7 cellular contexts compared by ENCODE assay signal in genomic region chr19:7181626-7182025, GRCh38.
A peak's percentile ranks its signal among the peaks of the same experiment; 100 is the strongest.
DNase-seq lines count a peak whose midpoint lies in the region; TF ChIP-seq lines count a peak whose summit lies in the region.
"Not testable (repeated sequence)": the region's sequence is repeated elsewhere in the genome, so short reads cannot be mapped to it uniquely, and the experiment has no call there.

No MANE protein-coding gene starts in this region.

- TF ChIP-seq EP300 in esophagus muscularis mucosa (IDR thresholded peaks at IDR 0.05); ovary (IDR thresholded peaks at IDR 0.05); stomach (IDR thresholded peaks at IDR 0.05); tibial nerve (IDR thresholded peaks at IDR 0.05): not testable (repeated sequence)

- peak in 3 of 7 donors; percentile 50 to 62 (median 52) for DNase-seq in adrenal gland
- not testable (repeated sequence) for DNase-seq in esophagus muscularis mucosa (ENCODE audit: extremely low spot score); hepatocyte (ENCODE audit: low spot score); stomach; tibial nerve (ENCODE audit: low spot score in 2 of 2)
- DNase-seq in ovary, result peak; percentile 51 to 81 (median 60)

- H3K27ac ChIP-seq in KMS-11, result not testable (repeated sequence)
- H3K27ac ChIP-seq in adrenal gland (peak overlapping the region; percentile 78 to 91 (median 80)), esophagus muscularis mucosa (replicated peaks in 1 of 4) (peak overlapping the region; percentile 68 to 75 (median 73)), hepatocyte (peak overlapping the region; percentile 62), ovary (peak overlapping the region; percentile 67 to 92), stomach (peak overlapping the region in 4 of 5 donors; percentile 39 to 80 (median 75)), tibial nerve (peak overlapping the region; percentile 2 to 89 (median 75))

- not testable (repeated sequence) for H3K36me3 ChIP-seq in KMS-11 (ENCODE audit: insufficient read depth); esophagus muscularis mucosa; hepatocyte (replicated peaks; ENCODE audit: insufficient read depth, low read depth); ovary; tibial nerve
- H3K36me3 ChIP-seq in adrenal gland (replicated peaks in 1 of 2) (peaks cover 0 to 12% of the 10 kb centered on the region in 2 donors), stomach (peaks cover 0 to 19% (median 14%) of the 10 kb centered on the region in 4 donors)

- not testable (repeated sequence) for H3K9me3 ChIP-seq in adrenal gland (replicated peaks in 1 of 3); esophagus muscularis mucosa; hepatocyte (ENCODE audit: low read depth); ovary; stomach; tibial nerve

- H3K9me2 ChIP-seq in hepatocyte (replicated peaks; ENCODE audit: insufficient read depth), result not testable (repeated sequence)

- intact Hi-C loops in adrenal gland (cut with DNase I); esophagus muscularis mucosa (cut with DNase I); ovary (cut with DNase I); stomach (cut with DNase I; ENCODE audit: low total_unique reads): not testable (repeated sequence)

- not testable (repeated sequence) for H2AFZ ChIP-seq in KMS-11 (ENCODE audit: low read depth); hepatocyte

- WGBS in adrenal gland, 4 donors, result 31 to 44% (median 37%) methylated on average over 7 of the region's 7 CpGs
- WGBS in esophagus muscularis mucosa, result 87% methylated on average over 7 of the region's 7 CpGs
- WGBS in hepatocyte (ENCODE audit: low lambda C conversion rate, missing lambda C conversion rate), result 86% methylated on average over 7 of the region's 7 CpGs
- 15 to 18% (median 18%) methylated on average over 7 of the region's 7 CpGs for WGBS in ovary, 3 donors
- WGBS in stomach, 5 donors, result 65 to 83% (median 71%) methylated on average over 7 of the region's 7 CpGs
- 69 to 79% methylated on average over 7 of the region's 7 CpGs for WGBS in tibial nerve, 2 donors

- TF ChIP-seq CTCF in KMS-11 (conservative IDR thresholded peaks at IDR 0.05; ENCODE audit: low read depth, low read length); adrenal gland (IDR thresholded peaks at IDR 0.05); esophagus muscularis mucosa (IDR thresholded peaks at IDR 0.05); hepatocyte (IDR thresholded peaks at IDR 0.05; ENCODE audit: poor library complexity); ovary (IDR thresholded peaks at IDR 0.05); stomach (IDR thresholded peaks at IDR 0.05); tibial nerve (IDR thresholded peaks at IDR 0.05): not testable (repeated sequence)

- H3K27me3 ChIP-seq in KMS-11 (ENCODE audit: insufficient read depth, low read depth); adrenal gland; esophagus muscularis mucosa; hepatocyte; ovary; stomach; tibial nerve: not testable (repeated sequence)

- H3K4me2 ChIP-seq in KMS-11, result peak overlapping the region; percentile 97; the same call in 1 of the 2 replicates
- not testable (repeated sequence) for H3K4me2 ChIP-seq in hepatocyte

- not testable (repeated sequence) for TF ChIP-seq POLR2A in adrenal gland (IDR thresholded peaks at IDR 0.05); esophagus muscularis mucosa (IDR thresholded peaks at IDR 0.05; ENCODE audit: low read depth); ovary (IDR thresholded peaks at IDR 0.05); stomach (IDR thresholded peaks at IDR 0.05); tibial nerve (IDR thresholded peaks at IDR 0.05)

- H3K9ac ChIP-seq in KMS-11, result not testable (repeated sequence)

- H3K4me1 ChIP-seq in KMS-11 (ENCODE audit: low read depth, poor library complexity, severe bottlenecking) (peaks cover 85% of the 10 kb centered on the region), adrenal gland (replicated peaks in 1 of 2) (peaks cover 32 to 56% of the 10 kb centered on the region in 2 donors), esophagus muscularis mucosa (peaks cover 48 to 66% (median 60%) of the 10 kb centered on the region in 4 donors), hepatocyte (ENCODE audit: insufficient read depth) (peaks cover 20% of the 10 kb centered on the region), ovary (ENCODE audit: insufficient read depth) (peaks cover 32% of the 10 kb centered on the region), stomach (peaks cover 18 to 66% (median 46%) of the 10 kb centered on the region in 4 donors), tibial nerve (peaks cover 0 to 54% (median 15%) of the 10 kb centered on the region in 4 donors)

- H3K79me2 ChIP-seq in KMS-11 (ENCODE audit: insufficient read depth, low read depth), result peaks cover 42% of the 10 kb centered on the region
- H3K79me2 ChIP-seq in hepatocyte, result peaks cover 14% of the 10 kb centered on the region

- H4K20me1 ChIP-seq in KMS-11 (ENCODE audit: insufficient read depth); hepatocyte (ENCODE audit: insufficient read depth, poor library complexity, severe bottlenecking): not testable (repeated sequence)

- H3K4me3 ChIP-seq in KMS-11 (IDR thresholded peaks at IDR 0.05; ENCODE audit: insufficient read depth, low read depth, low read length); adrenal gland; esophagus muscularis mucosa; hepatocyte; ovary; stomach; tibial nerve: not testable (repeated sequence)
